23 cellular contexts compared by ENCODE assay signal in the genomic region with DNA sequence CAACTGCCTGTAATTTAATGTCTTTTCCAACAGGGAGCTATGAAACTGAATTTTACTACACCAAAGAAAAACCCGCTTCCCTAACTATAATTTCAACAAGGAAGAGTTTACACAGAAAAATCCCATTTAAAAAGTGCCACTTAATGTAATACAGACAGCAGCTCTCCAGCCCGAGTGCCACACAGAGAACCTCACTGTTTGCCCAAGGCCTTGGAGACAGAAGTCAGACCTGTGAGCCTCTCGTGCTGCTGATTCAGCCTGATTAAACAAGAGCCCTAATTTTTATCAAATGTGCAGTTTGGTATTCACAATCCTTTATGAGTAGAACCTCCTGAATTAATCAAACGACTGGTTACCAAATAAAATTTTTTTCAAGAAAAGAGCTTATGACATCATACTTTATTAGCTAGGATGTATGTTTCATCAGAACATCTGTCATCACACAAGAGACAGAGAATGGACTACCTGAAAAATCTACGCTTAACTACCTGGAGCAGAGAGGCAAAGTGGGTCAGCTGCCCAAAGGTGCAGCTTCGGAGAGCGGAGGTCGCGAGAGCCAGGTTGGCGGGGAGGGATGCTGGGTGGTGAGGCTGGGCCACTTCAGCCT.
"Had no signal": no experiment of that assay in that cellular context is flagged by ENCODE, and none has a peak within 500 bp of the region (broad histone marks: within the 10 kb centered on the region; RNA-seq: fewer than 3 reads in every experiment).

No MANE protein-coding gene starts in this region.

- H3K4me1 Mint-ChIP-seq: naive B cell, neural progenitor cell had no signal

- H3K4me3 Mint-ChIP-seq: effector memory CD8-positive, alpha-beta T cell; mesothelial cell of epicardium; naive B cell; natural killer cell treated with Interleukin-12 subunit alpha and Interleukin-12 subunit beta and Interleukin-15 and Interleukin-18, amount 100 ng/mL, for 72 hours; neural progenitor cell had no signal

- H3K27me3 Mint-ChIP-seq: progenitor cell of endocrine pancreas had no signal

- H3K9me3 Mint-ChIP-seq: effector memory CD8-positive, alpha-beta T cell; mesothelial cell of epicardium; natural killer cell treated with Interleukin-12 subunit alpha and Interleukin-12 subunit beta and Interleukin-15 and Interleukin-18, amount 100 ng/mL, for 72 hours; neural progenitor cell had no signal

- H3K36me3 ChIP-seq: neural progenitor cell, stomach, thyroid gland, uterus had no signal

- H3K36me3 Mint-ChIP-seq: mesothelial cell of epicardium; naive B cell; natural killer cell treated with Interleukin-12 subunit alpha and Interleukin-12 subunit beta and Interleukin-15 and Interleukin-18, amount 100 ng/mL, for 72 hours; neural progenitor cell had no signal

- H3K27ac ChIP-seq: coronary artery, neural progenitor cell, parathyroid adenoma, stomach, thyroid gland, uterus had no signal

- ATAC-seq: effector memory CD8-positive, alpha-beta T cell; mucosa of descending colon; natural killer cell treated with Interleukin-12 subunit alpha and Interleukin-12 subunit beta and Interleukin-15 and Interleukin-18, amount 100 ng/mL, for 72 hours; sciatic nerve had no signal

- H3K27me3 ChIP-seq: neural progenitor cell, stomach, thyroid gland, uterus had no signal

- DNase-seq: effector memory CD8-positive, alpha-beta T cell; head of caudate nucleus; mesenchymal stem cell; mucosa of descending colon; naive B cell; stimulated activated CD4-positive, alpha-beta T cell treated with anti-CD3 and anti-CD28 coated beads, Interleukin-12 subunit alpha, Interleukin-12 subunit beta, amount 100 ng/mL, for 4 hours; stimulated activated CD4-positive, alpha-beta T cell treated with anti-CD3 and anti-CD28 coated beads, Interleukin-1b, Interleukin-23, amount 100 ng/mL, for 48 hours; stimulated activated CD4-positive, alpha-beta T cell treated with anti-CD3 and anti-CD28 coated beads, Interleukin-4, amount 100 ng/mL, for 1 hour; stimulated activated CD8-positive, alpha-beta memory T cell treated with anti-CD3 and anti-CD28 coated beads, Interleukin-4, amount 100 ng/mL, for 48 hours; stimulated activated naive CD4-positive, alpha-beta T cell; stomach; thyroid gland; trophoblast cell; uterus had no signal

- H3K4me3 ChIP-seq: coronary artery, lung, mucosa of descending colon, neural progenitor cell, smooth muscle cell, stomach, thyroid gland, uterus had no signal

- H3K9me3 ChIP-seq: mucosa of descending colon, stomach, thyroid gland, uterus had no signal

- H3K27ac Mint-ChIP-seq: effector memory CD8-positive, alpha-beta T cell; mesothelial cell of epicardium; natural killer cell treated with Interleukin-12 subunit alpha and Interleukin-12 subunit beta and Interleukin-15 and Interleukin-18, amount 100 ng/mL, for 72 hours; neural progenitor cell; progenitor cell of endocrine pancreas had no signal

- H3K4me1 ChIP-seq: neural progenitor cell, parathyroid adenoma, stomach, thyroid gland, uterus had no signal
